25 cellular contexts compared by ENCODE assay signal in genomic region chr6:122904166-122904565, GRCh38.
DNase-seq lines count a peak whose midpoint lies in the region; ATAC-seq, FAIRE-seq and TF ChIP-seq lines count a peak whose summit lies in the region.
"Had no signal": no experiment of that assay in that cellular context is flagged by ENCODE, and none has a peak within 500 bp of the region (broad histone marks: within the 10 kb centered on the region; RNA-seq: fewer than 3 reads in every experiment).

No MANE protein-coding gene starts in this region.

- no peaks in the 10 kb centered on the region for H3F3A ChIP-seq in GM23338 (replicated peaks; ENCODE audit: low read depth)

- H2AFZ ChIP-seq in HepG2 (ENCODE audit: low read length) (no peak overlapping the region), GM23338 (0 out of 2 replicates have a peak overlapping the region, but pooled peaks have one; percentile 39), mesenchymal stem cell (ENCODE audit: low read depth, low read length) (no peak overlapping the region)

- H4K20me1 ChIP-seq in HepG2 (ENCODE audit: insufficient read depth, low read length) (no peaks in the 10 kb centered on the region), GM23338 (replicated peaks; ENCODE audit: insufficient read depth) (no peaks in the 10 kb centered on the region)
- H4K20me1 ChIP-seq: BLaER1 treated with 17β-estradiol and CSF1 and Interleukin-3, amounts not matched to agents 10 nM and 100 nM had no signal

- peaks cover 6% of the 10 kb centered on the region; the same call in 1 of the 2 replicates for H3K9me2 ChIP-seq in GM23338 (ENCODE audit: insufficient read depth)

- TF ChIP-seq EP300 in HepG2 (IDR thresholded peaks at IDR 0.05; ENCODE audit: low read depth in 2 of 2, low read length in 2 of 2) (no peak), HepG2 (CRISPR knock-in tag; IDR thresholded peaks at IDR 0.05; ENCODE audit: borderline replicate concordance) (no peak)

- peak; percentile 18 for FAIRE-seq in HepG2 (lab: Jason Lieb, UNC)
- FAIRE-seq: A549, D721Med, GM12878, GM12892, GM18507 had no signal

- H3K23ac ChIP-seq in mesenchymal stem cell (ENCODE audit: low read length in 2 of 2), result no peak overlapping the region

- no peak overlapping the region for H3K27ac Mint-ChIP-seq in GM23338
- H3K27ac Mint-ChIP-seq: B cell; CD4-positive, alpha-beta T cell; CD8-positive, alpha-beta T cell had no signal

- H2BK12ac ChIP-seq in mesenchymal stem cell (ENCODE audit: low read length in 2 of 2), result no peak overlapping the region

- no peak overlapping the region for H2BK15ac ChIP-seq in mesenchymal stem cell (ENCODE audit: low read depth, poor library complexity, severe bottlenecking)

- no peak overlapping the region for H3K4me3 Mint-ChIP-seq in GM23338
- H3K4me3 Mint-ChIP-seq: B cell; CD4-positive, alpha-beta T cell; CD8-positive, alpha-beta T cell had no signal

- H3K4me1 ChIP-seq in HepG2 (ENCODE audit: insufficient read depth, low read length) (no peaks in the 10 kb centered on the region), right lobe of liver (no peaks in the 10 kb centered on the region), GM23338 (ENCODE audit: insufficient read depth) (peaks cover 7% of the 10 kb centered on the region), mesenchymal stem cell (ENCODE audit: control insufficient read depth, insufficient read depth, low read depth, low read length) (no peaks in the 10 kb centered on the region)
- H3K4me1 ChIP-seq: A549; BLaER1 treated with 17β-estradiol and CSF1 and Interleukin-3, amounts not matched to agents 10 nM and 100 nM; Caco-2 had no signal

- H3K36me3 Mint-ChIP-seq in GM23338 (ENCODE audit: low read depth), result no peaks in the 10 kb centered on the region
- H3K36me3 Mint-ChIP-seq: CD8-positive, alpha-beta T cell had no signal

- H3K27me3 Mint-ChIP-seq in GM23338 (ENCODE audit: insufficient read depth, low read depth, poor library complexity), result no peaks in the 10 kb centered on the region
- H3K27me3 Mint-ChIP-seq: B cell; CD4-positive, alpha-beta T cell had no signal

- TF ChIP-seq POLR2A in HepG2 (IDR thresholded peaks at IDR 0.05; ENCODE audit: insufficient read depth in 1 of 2, low read depth in 2 of 2, low read length in 2 of 2) (no peak), right lobe of liver (IDR thresholded peaks at IDR 0.05) (no peak)

- BruUV-seq in HepG2 (replicated peaks; lab: Mats Ljungman, UMichigan), result no TSS peak

- CTCF ChIA-PET in HepG2 (lab: Yijun Ruan, JAX; ENCODE audit: low intra/inter-chr PET ratio, low total read pairs), result no interaction called here

- H3K4me3 ChIP-seq in HepG2 (replicated peaks in 1 of 3; ENCODE audit: insufficient read depth in 1 of 3, low read depth in 2 of 3, low read length in 3 of 3) (no peak overlapping the region), right lobe of liver (no peak overlapping the region), GM23338 (no peak overlapping the region), mesenchymal stem cell (ENCODE audit: insufficient read depth in 1 of 2, low read depth in 1 of 2, low read length in 2 of 2) (no peak overlapping the region)
- H3K4me3 ChIP-seq: A549; BLaER1 treated with 17β-estradiol and CSF1 and Interleukin-3, amounts not matched to agents 10 nM and 100 nM; GM12878 had no signal

- H3K27me3 ChIP-seq in HepG2 (ENCODE audit: control insufficient read depth in 1 of 2, insufficient read depth in 2 of 2, low read length in 2 of 2) (no peaks in the 10 kb centered on the region), right lobe of liver (no peaks in the 10 kb centered on the region), GM23338 (ENCODE audit: insufficient read depth) (no peaks in the 10 kb centered on the region), mesenchymal stem cell (ENCODE audit: control insufficient read depth in 1 of 2, insufficient read depth in 1 of 2, low read length in 2 of 2) (no peaks in the 10 kb centered on the region)
- H3K27me3 ChIP-seq: BLaER1 treated with 17β-estradiol and CSF1 and Interleukin-3, amounts not matched to agents 10 nM and 100 nM had no signal

- DNase-seq in HepG2 (ENCODE audit: low spot score), result no peak
- DNase-seq in right lobe of liver, result no peak
- DNase-seq in GM23338 (ENCODE audit: low spot score), result no peak
- peak; percentile 92 for DNase-seq in NCI-H69 (lab: John Stamatoyannopoulos, UW)
- peak; percentile 12 for DNase-seq in NCI-H748 treated with DMSO at 0.1 percent for 48 hours (lab: John Stamatoyannopoulos, UW)
- no peak for DNase-seq in mesenchymal stem cell
- no peak for DNase-seq in DMS153 (lab: John Stamatoyannopoulos, UW)
- DNase-seq in NCI-H82 treated with DMSO at 0.1 percent for 48 hours (lab: John Stamatoyannopoulos, UW; ENCODE audit: unreplicated experiment), result no peak
- DNase-seq: AML-193; Caco-2; Calu3; CD4-positive, alpha-beta T cell; CD8-positive, alpha-beta T cell; DMS53; DMS79; GDM1 had no signal

- H4K91ac ChIP-seq in mesenchymal stem cell (ENCODE audit: low read length), result no peak overlapping the region

- H3K4me1 Mint-ChIP-seq in GM23338, result peaks cover 4% of the 10 kb centered on the region; the same call in 2 of the 3 replicates
- H3K4me1 Mint-ChIP-seq: B cell had no signal

- H3K14ac ChIP-seq in mesenchymal stem cell (ENCODE audit: low read length in 2 of 2), result no peak overlapping the region

- no peak overlapping the region for H3K4ac ChIP-seq in mesenchymal stem cell (ENCODE audit: low read depth in 1 of 2, low read length in 2 of 2)

- intact Hi-C loops in HepG2 (cut with micrococcal nuclease; ENCODE audit: unreplicated experiment), result no loop called here
- intact Hi-C loops in right lobe of liver (cut with DNase I), result no loop called here

- no peak overlapping the region for H2BK120ac ChIP-seq in mesenchymal stem cell (ENCODE audit: low read depth, low read length)

- no peak overlapping the region for H3K9ac ChIP-seq in HepG2 (ENCODE audit: insufficient read depth, low read depth, low read length)
- H3K9ac ChIP-seq in mesenchymal stem cell (ENCODE audit: low read length), result no peak overlapping the region
- H3K9ac ChIP-seq: BLaER1 treated with 17β-estradiol and CSF1 and Interleukin-3, amounts not matched to agents 10 nM and 100 nM had no signal

- H3K27ac ChIP-seq in HepG2 (ENCODE audit: extremely low read length, insufficient read depth, low read length) (no peak overlapping the region), right lobe of liver (no peak overlapping the region), GM23338 (ENCODE audit: low read depth) (no peak overlapping the region), mesenchymal stem cell (ENCODE audit: low read length, poor library complexity, severe bottlenecking) (no peak overlapping the region)
- H3K27ac ChIP-seq: 22Rv1; A549; BLaER1 treated with 17β-estradiol and CSF1 and Interleukin-3, amounts not matched to agents 10 nM and 100 nM; C4-2B had no signal

- 34% methylated on average over 5 of the region's 5 CpGs for WGBS in HepG2 (ENCODE audit: low lambda C conversion rate)
- 56% methylated on average over 5 of the region's 5 CpGs for WGBS in right lobe of liver (ENCODE audit: insufficient coverage, low coverage, low lambda C conversion rate, missing lambda C conversion rate)
- WGBS in mesenchymal stem cell, result 80% methylated on average over 4 of the region's 5 CpGs

- H3K4me2 ChIP-seq in HepG2 (ENCODE audit: low read depth, low read length) (no peak overlapping the region), GM23338 (no peak overlapping the region), mesenchymal stem cell (ENCODE audit: low read length, poor library complexity, severe bottlenecking) (no peak overlapping the region)
- H3K4me2 ChIP-seq: A549; BLaER1 treated with 17β-estradiol and CSF1 and Interleukin-3, amounts not matched to agents 10 nM and 100 nM had no signal

- TF ChIP-seq RAD21 in HepG2 (CRISPR knock-in tag; IDR thresholded peaks at IDR 0.05), result no peak

- POLR2A ChIA-PET in HepG2 (lab: Yijun Ruan, JAX), result no interaction called here

- no peaks in the 10 kb centered on the region for H3K9me3 Mint-ChIP-seq in GM23338
- H3K9me3 Mint-ChIP-seq: CD8-positive, alpha-beta T cell had no signal

- in situ Hi-C loops in HepG2 (cut with HindIII; ENCODE audit: extremely low pct_ligation_motif_present, low pct_unique_long_range_greater_than_20kb), result no loop called here

- no peak overlapping the region for H2BK5ac ChIP-seq in mesenchymal stem cell (ENCODE audit: low read depth, low read length, poor library complexity, severe bottlenecking)

- no peak overlapping the region for H3K18ac ChIP-seq in mesenchymal stem cell (ENCODE audit: low read depth in 1 of 2, low read length in 2 of 2)

- H3K9me3 ChIP-seq in HepG2 (ENCODE audit: low read length) (0 out of 2 replicates have a peak, but pooled peaks cover 8% of the 10 kb centered on the region), right lobe of liver (no peaks in the 10 kb centered on the region), mesenchymal stem cell (ENCODE audit: control insufficient read depth, low read length) (no peaks in the 10 kb centered on the region)
- H3K9me3 ChIP-seq: A549, Caco-2 had no signal

- TF ChIP-seq CTCF in HepG2 (CRISPR knock-in tag; IDR thresholded peaks at IDR 0.05) (no peak), right lobe of liver (IDR thresholded peaks at IDR 0.05) (no peak), GM23338 (conservative IDR thresholded peaks at IDR 0.05; ENCODE audit: low read depth in 2 of 2) (no peak)

- no peak overlapping the region for H2AK5ac ChIP-seq in mesenchymal stem cell (ENCODE audit: low read length, severe bottlenecking)

- no peaks in the 10 kb centered on the region for H3K36me3 ChIP-seq in HepG2 (replicated peaks in 1 of 2; ENCODE audit: control insufficient read depth in 1 of 2, insufficient read depth in 2 of 2, low read length in 2 of 2)
- H3K36me3 ChIP-seq in right lobe of liver, result no peaks in the 10 kb centered on the region
- no peaks in the 10 kb centered on the region for H3K36me3 ChIP-seq in GM23338 (ENCODE audit: insufficient read depth)
- no peaks in the 10 kb centered on the region for H3K36me3 ChIP-seq in mesenchymal stem cell (ENCODE audit: control insufficient read depth in 1 of 2, insufficient read depth in 2 of 2, low read depth in 1 of 2, low read length in 2 of 2)
- H3K36me3 ChIP-seq: BLaER1 treated with 17β-estradiol and CSF1 and Interleukin-3, amounts not matched to agents 10 nM and 100 nM had no signal

- no peaks in the 10 kb centered on the region for H3K79me1 ChIP-seq in mesenchymal stem cell (replicated peaks; ENCODE audit: low read length, poor library complexity, severe bottlenecking)

- ATAC-seq in HepG2 (no peak), right lobe of liver (no peak), GM23338 (no peak)
- ATAC-seq: A549; CD8-positive, alpha-beta T cell; GM12878 had no signal

- no peak overlapping the region for H4K8ac ChIP-seq in mesenchymal stem cell (ENCODE audit: low read length)

- H3K79me2 ChIP-seq in HepG2 (ENCODE audit: insufficient read depth, low read length) (no peaks in the 10 kb centered on the region), GM23338 (replicated peaks; ENCODE audit: insufficient read depth) (no peaks in the 10 kb centered on the region)

TF ChIP-seq in HepG2, 621 proteins besides CTCF, POLR2A, EP300 and RAD21 (continues in another document):
- no peak for TF ChIP-seq NBN (conservative IDR thresholded peaks at IDR 0.05)

TF ChIP-seq in GM23338, 12 proteins besides CTCF, POLR2A, EP300 and RAD21:
- no peak for TF ChIP-seq JUNB (IDR thresholded peaks at IDR 0.05; ENCODE audit: unreplicated experiment)

Comparison
In these comparisons a context has a peak if more than half of its experiments do, and no peak if none do; other contexts are left out.
1. DNase-seq: peak in NCI-H69 (single experiment) and NCI-H748 treated with DMSO at 0.1 percent for 48 hours (single experiment); none in HepG2 (single experiment), right lobe of liver (0 of 3), GM23338 (single experiment), mesenchymal stem cell (single experiment), DMS153 (single experiment) and NCI-H82 treated with DMSO at 0.1 percent for 48 hours (single experiment).